In genomic region chr16:4426722-4427372, GRCh38 we compare ENCODE assay signal across 8 cellular contexts. TPM values are rescaled to one million over a fixed set of nuclear protein-coding genes. Genes with fewer than 3 reads are reported as not detected.
DNase-seq lines count a peak whose midpoint lies in the region; ATAC-seq and TF ChIP-seq lines count a peak whose summit lies in the region.

No MANE protein-coding gene starts in this region.

- H3K4me3 ChIP-seq in GM23248 = peak overlapping the region; percentile 93
- peak overlapping the region; percentile 75 for H3K4me3 ChIP-seq in fibroblast of the aortic adventitia (ENCODE audit: low read depth, low read length)
- H3K4me3 ChIP-seq in skeletal muscle cell (ENCODE audit: low read depth, low read length) = peak overlapping the region; percentile 96

- no peaks in the 10 kb centered on the region for H3K9me2 ChIP-seq in GM23248 (ENCODE audit: insufficient read depth)

- peaks cover 20% of the 10 kb centered on the region for H3K4me1 Mint-ChIP-seq in T-helper 17 cell

- no peaks in the 10 kb centered on the region for H4K20me1 ChIP-seq in GM23248 (ENCODE audit: insufficient read depth)

- peak overlapping the region; percentile 93 for H3K27ac ChIP-seq in GM23248

- in situ Hi-C loops in GM23248 (cut with MboI) = no loop called here

- H3F3A ChIP-seq in GM23248 (ENCODE audit: insufficient read depth) = no peaks in the 10 kb centered on the region

- peak overlapping the region; percentile 96 for H3K9ac ChIP-seq in GM23248

- WGBS in GM23248 (ENCODE audit: low coverage in 1 of 2, low lambda C conversion rate in 2 of 2, missing lambda C conversion rate in 2 of 2), 2 experiments = 86 to 89% methylated on average over 11 to 12 of the region's 12 CpGs

- H3K27me3 ChIP-seq in GM23248 (replicated peaks; ENCODE audit: insufficient read depth) = no peaks in the 10 kb centered on the region

- no peak for TF ChIP-seq CTCF in fibroblast of the aortic adventitia (IDR thresholded peaks at IDR 0.05; ENCODE audit: insufficient read depth, low read length)

- H3K9me3 ChIP-seq in GM23248 (ENCODE audit: low read depth) = no peaks in the 10 kb centered on the region
- H3K9me3 ChIP-seq in T-helper 17 cell (ENCODE audit: control insufficient read depth, low read length, poor library complexity, severe bottlenecking) = no peaks in the 10 kb centered on the region

- H3K27ac Mint-ChIP-seq in T-helper 17 cell = peak overlapping the region; percentile 98

- H3K4me2 ChIP-seq in GM23248 (ENCODE audit: unreplicated experiment) = peak overlapping the region; percentile 93

- peaks cover 15% of the 10 kb centered on the region for H3K4me1 ChIP-seq in GM23248 (ENCODE audit: insufficient read depth)

- H2AFZ ChIP-seq in GM23248 = peak overlapping the region; percentile 67

- no peaks in the 10 kb centered on the region for H3K36me3 Mint-ChIP-seq in T-helper 17 cell (ENCODE audit: low read depth)

- H3K79me2 ChIP-seq in GM23248 (ENCODE audit: insufficient read depth) = peaks cover 62% of the 10 kb centered on the region

- H3K27me3 Mint-ChIP-seq in T-helper 17 cell = no peaks in the 10 kb centered on the region

- 0 out of 2 replicates have a peak, but pooled peaks cover 6% of the 10 kb centered on the region for H3K36me3 ChIP-seq in GM23248 (ENCODE audit: low read depth)

- peak overlapping the region; percentile 92 for H3K4me3 Mint-ChIP-seq in T-helper 17 cell

- ATAC-seq in T-helper 17 cell (no peak), GM18873 (IDR thresholded peaks at IDR 0.05; ENCODE audit: low FRiP score, unreplicated experiment) (no peak)

- DNase-seq in GM23248 = peak; percentile 14
- DNase-seq in T-helper 17 cell = no peak
- no peak for DNase-seq in fibroblast of the aortic adventitia (ENCODE audit: low read depth)
- DNase-seq in skeletal muscle cell (ENCODE audit: low read depth) = no peak
- no peak for DNase-seq in effector CD4-positive, alpha-beta T cell
- no peak for DNase-seq in C1 segment of cervical spinal cord (lab: John Stamatoyannopoulos, UW)
- DNase-seq in NCI-H2029 treated with DMSO at 0.1 percent for 48 hours (lab: John Stamatoyannopoulos, UW) = no peak

RNA-seq across cellular contexts. Expression of gene DNAJA3, which starts 1.2 kb away (rescaled TPM):
- total RNA-seq in GM23248 (2014; rRNA removed; shearing (Covaris generic)) = 43.9 and 47.2 TPM in 2 replicates
- polyA plus RNA-seq in GM23248 (2016; fragmentation: Nextera tagmentation; extraction: Ambion mirVana) = 50.9 and 51.0 TPM in 2 replicates
- 10 to 100 TPM; 27.9 to 29.7 TPM for total RNA-seq in T-helper 17 cell
- total RNA-seq in fibroblast of the aortic adventitia (ENCODE audit: low replicate concordance) = 33.3 and 44.0 TPM in 2 replicates

RNA-seq across cellular contexts. Expression of gene CORO7, which starts 10.5 kb away (rescaled TPM):
- total RNA-seq in GM23248 (2014; rRNA removed; shearing (Covaris generic)) = 13.2 and 27.7 TPM in 2 replicates
- 5.9 and 7.3 TPM in 2 replicates for polyA plus RNA-seq in GM23248 (2016; fragmentation: Nextera tagmentation; extraction: Ambion mirVana)
- total RNA-seq in T-helper 17 cell = 100 to 1,000 TPM; 733 to 757 TPM
- 16.7 and 26.7 TPM in 2 replicates for total RNA-seq in fibroblast of the aortic adventitia (ENCODE audit: low replicate concordance)

RNA-seq across cellular contexts. Expression of gene NMRAL1, which starts 47.6 kb away (rescaled TPM):
- total RNA-seq in GM23248 (2014; rRNA removed; shearing (Covaris generic)) = 36.2 and 44.2 TPM in 2 replicates
- 37.4 and 37.5 TPM in 2 replicates for polyA plus RNA-seq in GM23248 (2016; fragmentation: Nextera tagmentation; extraction: Ambion mirVana)
- total RNA-seq in T-helper 17 cell (10 to 100 TPM; 40.5 to 45.4 TPM), fibroblast of the aortic adventitia (ENCODE audit: low replicate concordance) (43.4 and 80.7 TPM in 2 replicates)

RNA-seq across cellular contexts. Expression of gene HMOX2, which starts 49.4 kb away (rescaled TPM):
- 36.0 and 40.8 TPM in 2 replicates for total RNA-seq in GM23248 (2014; rRNA removed; shearing (Covaris generic))
- 60.2 and 61.5 TPM in 2 replicates for polyA plus RNA-seq in GM23248 (2016; fragmentation: Nextera tagmentation; extraction: Ambion mirVana)
- total RNA-seq in T-helper 17 cell (10 to 100 TPM; 31.9 to 58.8 TPM), fibroblast of the aortic adventitia (ENCODE audit: low replicate concordance) (24.8 and 30.5 TPM in 2 replicates)

RNA-seq across cellular contexts. Expression of gene VASN, which starts 55.2 kb away (rescaled TPM):
- total RNA-seq in GM23248 (2014; rRNA removed; shearing (Covaris generic)) = 223 and 234 TPM in 2 replicates
- 160 and 169 TPM in 2 replicates for polyA plus RNA-seq in GM23248 (2016; fragmentation: Nextera tagmentation; extraction: Ambion mirVana)
- under 1 TPM; 0.55 to 0.57 TPM for total RNA-seq in T-helper 17 cell
- total RNA-seq in fibroblast of the aortic adventitia (ENCODE audit: low replicate concordance) = 130 and 136 TPM in 2 replicates

Comparison
In these comparisons a context has a peak if more than half of its experiments do, and no peak if none do; other contexts are left out.
1. RNA of gene CORO7, which starts 10.5 kb away (total RNA-seq): 733 to 757 TPM in T-helper 17 cell; 16.7 to 26.7 TPM in fibroblast of the aortic adventitia and 13.2 to 27.7 TPM in GM23248; every median in the first group is over 10 times any median in the second.
2. Peak in every context shown above with its lines, with median percentiles within 50 percentile points of each other: H3K4me3 ChIP-seq.